Comparison of ENCODE assay signal across 8 cellular contexts in the genomic region with DNA sequence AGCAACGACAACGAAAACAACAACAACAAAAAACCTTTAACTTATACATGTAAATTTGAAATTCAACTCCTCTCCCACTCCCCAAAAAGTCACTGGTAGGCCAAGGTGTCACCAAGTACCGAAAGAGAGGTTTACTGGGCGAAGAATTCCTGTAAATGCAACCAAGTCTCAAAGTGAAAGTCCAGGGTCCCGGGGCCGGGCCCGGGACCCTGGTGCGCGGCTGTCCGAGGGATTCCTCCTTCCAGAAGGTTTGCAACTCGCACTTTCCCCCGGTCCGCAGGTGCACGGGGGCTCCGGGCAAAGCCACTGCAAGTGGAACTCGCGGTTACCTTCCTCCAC. TPM values are rescaled to one million over a fixed set of nuclear protein-coding genes. Genes with fewer than 3 reads are reported as not detected.
A peak's percentile ranks its signal among the peaks of the same experiment; 100 is the strongest.
DNase-seq lines count a peak whose midpoint lies in the region; ATAC-seq and TF ChIP-seq lines count a peak whose summit lies in the region.

No MANE protein-coding gene starts in this region.

- H3K27ac Mint-ChIP-seq in activated T-helper 17 cell treated with anti-CD3 and anti-CD28 coated beads, Interleukin-2, amount 50 U/mL, for 72 hours = peak overlapping the region; percentile 90

- H3K9me3 Mint-ChIP-seq in activated T-helper 17 cell treated with anti-CD3 and anti-CD28 coated beads, Interleukin-2, amount 50 U/mL, for 72 hours = no peaks in the 10 kb centered on the region

- H3K9me3 ChIP-seq in SK-N-SH = no peaks in the 10 kb centered on the region
- H3K9me3 ChIP-seq in iPS-18c (ENCODE audit: control insufficient read depth, insufficient read depth, low read length) = no peaks in the 10 kb centered on the region
- no peaks in the 10 kb centered on the region for H3K9me3 ChIP-seq in stomach smooth muscle (ENCODE audit: control insufficient read depth in 2 of 2, low read length in 2 of 2)

- H3K27me3 ChIP-seq in SK-N-SH (ENCODE audit: insufficient read depth) (no peaks in the 10 kb centered on the region), stomach smooth muscle (ENCODE audit: control insufficient read depth in 1 of 2, insufficient read depth in 2 of 2, low read length in 2 of 2) (no peaks in the 10 kb centered on the region)

- H3K4me1 ChIP-seq in SK-N-SH (ENCODE audit: control insufficient read depth in 1 of 2, insufficient read depth in 2 of 2, low read depth in 1 of 2, low read length in 1 of 2) (peaks cover 33 to 40% of the 10 kb centered on the region in 2 experiments), stomach smooth muscle (ENCODE audit: control insufficient read depth, insufficient read depth, low read length) (peaks cover 29% of the 10 kb centered on the region)

- H4K20me1 ChIP-seq in SK-N-SH (ENCODE audit: insufficient read depth) = peaks cover 52% of the 10 kb centered on the region

- H3F3A ChIP-seq in SK-N-SH (replicated peaks; ENCODE audit: insufficient read depth) = peaks cover 8% of the 10 kb centered on the region

- intact Hi-C loops in head of caudate nucleus (cut with DNase I) = loop anchor here (2.0 kb wide), 1 partner anchor 125 kb away; no protein-coding TSS in a partner anchor

- peaks cover 52% of the 10 kb centered on the region for H3K36me3 Mint-ChIP-seq in activated T-helper 17 cell treated with anti-CD3 and anti-CD28 coated beads, Interleukin-2, amount 50 U/mL, for 72 hours (ENCODE audit: low read depth)

- peak overlapping the region; percentile 90 for H3K4me3 Mint-ChIP-seq in activated T-helper 17 cell treated with anti-CD3 and anti-CD28 coated beads, Interleukin-2, amount 50 U/mL, for 72 hours

- peaks cover 30% of the 10 kb centered on the region for H3K4me1 Mint-ChIP-seq in activated T-helper 17 cell treated with anti-CD3 and anti-CD28 coated beads, Interleukin-2, amount 50 U/mL, for 72 hours

- CTCF ChIA-PET in SK-N-SH (lab: Yijun Ruan, JAX) = interaction anchor here (0.8 to 1.4 kb wide), 5 partner anchors 22 to 130 kb away, joined by 3 to 4 read pairs (median 4); no protein-coding TSS in a partner anchor

- H3K79me2 ChIP-seq in SK-N-SH (ENCODE audit: insufficient read depth) = peaks cover 57% of the 10 kb centered on the region

- peak overlapping the region; percentile 76 for H3K4me2 ChIP-seq in SK-N-SH

- DNase-seq in SK-N-SH (no peak), head of caudate nucleus (no peak)

- peak overlapping the region; percentile 76 to 92 for H3K4me3 ChIP-seq in SK-N-SH (ENCODE audit: low read depth in 2 of 2, low read length in 1 of 2)
- H3K4me3 ChIP-seq in iPS-18c (ENCODE audit: insufficient read depth, low read depth, low read length) = peak overlapping the region; percentile 91
- H3K4me3 ChIP-seq in stomach smooth muscle (ENCODE audit: low read length in 2 of 2) = peak overlapping the region; percentile 85 to 86

- TF ChIP-seq EP300 in SK-N-SH (IDR thresholded peaks at IDR 0.05; ENCODE audit: borderline replicate concordance in 1 of 2, low read depth in 1 of 2, low read length in 1 of 2) = no peak

- no peaks in the 10 kb centered on the region for H3K27me3 Mint-ChIP-seq in activated T-helper 17 cell treated with anti-CD3 and anti-CD28 coated beads, Interleukin-2, amount 50 U/mL, for 72 hours

- no peak for TF ChIP-seq CTCF in SK-N-SH (IDR thresholded peaks at IDR 0.05)

- H3K9ac ChIP-seq in SK-N-SH (peak overlapping the region; percentile 90), stomach smooth muscle (ENCODE audit: low read length in 2 of 2) (peak overlapping the region; percentile 81 to 87)

- WGBS in SK-N-SH (ENCODE audit: low lambda C conversion rate) = 0% methylated on average over 9 of the region's 17 CpGs

- H3K36me3 ChIP-seq in SK-N-SH (replicated peaks in 1 of 2; ENCODE audit: control insufficient read depth in 1 of 2, insufficient read depth in 2 of 2, low read length in 1 of 2) (no peaks in the 10 kb centered on the region), stomach smooth muscle (ENCODE audit: control insufficient read depth in 2 of 2, insufficient read depth in 2 of 2, low read length in 2 of 2) (no peaks in the 10 kb centered on the region)

- no peak; the same call in 2 of the 3 replicates for ATAC-seq in SK-N-SH treated with all-trans-retinoic acid at 6 μM for 48 hours
- ATAC-seq in activated T-helper 17 cell treated with anti-CD3 and anti-CD28 coated beads, Interleukin-2, amount 50 U/mL, for 72 hours (replicated peaks) = no peak
- ATAC-seq in HG02759 (IDR thresholded peaks at IDR 0.05; ENCODE audit: unreplicated experiment) = no peak
- ATAC-seq in HG02610 (IDR thresholded peaks at IDR 0.05; ENCODE audit: unreplicated experiment) = no peak

- no peak overlapping the region for H2AFZ ChIP-seq in SK-N-SH (ENCODE audit: low read depth)

- no peaks in the 10 kb centered on the region for H3K9me2 ChIP-seq in SK-N-SH

- no peak for TF ChIP-seq RAD21 in SK-N-SH (IDR thresholded peaks at IDR 0.05; ENCODE audit: low read length)

- POLR2A ChIA-PET in SK-N-SH (lab: Yijun Ruan, JAX) = interaction anchor here (0.6 kb wide), 1 partner anchor 35 kb away, joined by 3 read pairs; no protein-coding TSS in a partner anchor

- peak overlapping the region; percentile 57 to 85; a peak in 2 of 4 replicates for H3K27ac ChIP-seq in SK-N-SH (ENCODE audit: low read depth in 2 of 2, low read length in 1 of 2)
- peak overlapping the region; percentile 83 for H3K27ac ChIP-seq in stomach smooth muscle (ENCODE audit: low read length)

TF ChIP-seq in SK-N-SH, 30 proteins besides CTCF, POLR2A, EP300 and RAD21:
- no peak for TF ChIP-seq SIN3A (IDR thresholded peaks at IDR 0.05; ENCODE audit: borderline replicate concordance, low read depth, low read length)
- TF ChIP-seq MXI1 (IDR thresholded peaks at IDR 0.05; ENCODE audit: low read depth, low read length) = peak; percentile 11; the same call in 1 of the 2 replicates

TF ChIP-seq in SK-N-SH treated with all-trans-retinoic acid at 6 μM for 48 hours, 23 proteins besides CTCF, POLR2A, EP300 and RAD21:
- TF ChIP-seq RARB (CRISPR knock-in tag; IDR thresholded peaks at IDR 0.05) (no peak), OSR1 (CRISPR knock-in tag; IDR thresholded peaks at IDR 0.05) (no peak), ZNF565 (CRISPR knock-in tag; conservative IDR thresholded peaks at IDR 0.05; ENCODE audit: low read depth) (no peak), ZNF70 (CRISPR knock-in tag; IDR thresholded peaks at IDR 0.05) (no peak), TCF4 (CRISPR knock-in tag; IDR thresholded peaks at IDR 0.05; ENCODE audit: borderline replicate concordance) (no peak), CSDC2 (CRISPR knock-in tag; IDR thresholded peaks at IDR 0.05) (no peak)
- TF ChIP-seq, protein P1, sequence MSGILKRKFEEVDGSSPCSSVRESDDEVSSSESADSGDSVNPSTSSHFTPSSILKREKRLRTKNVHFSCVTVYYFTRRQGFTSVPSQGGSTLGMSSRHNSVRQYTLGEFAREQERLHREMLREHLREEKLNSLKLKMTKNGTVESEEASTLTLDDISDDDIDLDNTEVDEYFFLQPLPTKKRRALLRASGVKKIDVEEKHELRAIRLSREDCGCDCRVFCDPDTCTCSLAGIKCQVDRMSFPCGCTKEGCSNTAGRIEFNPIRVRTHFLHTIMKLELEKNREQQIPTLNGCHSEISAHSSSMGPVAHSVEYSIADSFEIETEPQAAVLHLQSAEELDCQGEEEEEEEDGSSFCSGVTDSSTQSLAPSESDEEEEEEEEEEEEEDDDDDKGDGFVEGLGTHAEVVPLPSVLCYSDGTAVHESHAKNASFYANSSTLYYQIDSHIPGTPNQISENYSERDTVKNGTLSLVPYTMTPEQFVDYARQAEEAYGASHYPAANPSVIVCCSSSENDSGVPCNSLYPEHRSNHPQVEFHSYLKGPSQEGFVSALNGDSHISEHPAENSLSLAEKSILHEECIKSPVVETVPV (CRISPR knock-in tag; IDR thresholded peaks at IDR 0.05) = no peak
- TF ChIP-seq, protein P2, sequence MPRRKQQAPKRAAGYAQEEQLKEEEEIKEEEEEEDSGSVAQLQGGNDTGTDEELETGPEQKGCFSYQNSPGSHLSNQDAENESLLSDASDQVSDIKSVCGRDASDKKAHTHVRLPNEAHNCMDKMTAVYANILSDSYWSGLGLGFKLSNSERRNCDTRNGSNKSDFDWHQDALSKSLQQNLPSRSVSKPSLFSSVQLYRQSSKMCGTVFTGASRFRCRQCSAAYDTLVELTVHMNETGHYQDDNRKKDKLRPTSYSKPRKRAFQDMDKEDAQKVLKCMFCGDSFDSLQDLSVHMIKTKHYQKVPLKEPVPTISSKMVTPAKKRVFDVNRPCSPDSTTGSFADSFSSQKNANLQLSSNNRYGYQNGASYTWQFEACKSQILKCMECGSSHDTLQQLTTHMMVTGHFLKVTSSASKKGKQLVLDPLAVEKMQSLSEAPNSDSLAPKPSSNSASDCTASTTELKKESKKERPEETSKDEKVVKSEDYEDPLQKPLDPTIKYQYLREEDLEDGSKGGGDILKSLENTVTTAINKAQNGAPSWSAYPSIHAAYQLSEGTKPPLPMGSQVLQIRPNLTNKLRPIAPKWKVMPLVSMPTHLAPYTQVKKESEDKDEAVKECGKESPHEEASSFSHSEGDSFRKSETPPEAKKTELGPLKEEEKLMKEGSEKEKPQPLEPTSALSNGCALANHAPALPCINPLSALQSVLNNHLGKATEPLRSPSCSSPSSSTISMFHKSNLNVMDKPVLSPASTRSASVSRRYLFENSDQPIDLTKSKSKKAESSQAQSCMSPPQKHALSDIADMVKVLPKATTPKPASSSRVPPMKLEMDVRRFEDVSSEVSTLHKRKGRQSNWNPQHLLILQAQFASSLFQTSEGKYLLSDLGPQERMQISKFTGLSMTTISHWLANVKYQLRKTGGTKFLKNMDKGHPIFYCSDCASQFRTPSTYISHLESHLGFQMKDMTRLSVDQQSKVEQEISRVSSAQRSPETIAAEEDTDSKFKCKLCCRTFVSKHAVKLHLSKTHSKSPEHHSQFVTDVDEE (CRISPR knock-in tag; IDR thresholded peaks at IDR 0.05) = no peak

RNA-seq across cellular contexts. Expression of a gene that starts 1.1 kb away (rescaled TPM):
- 17.1 and 30.5 TPM in 2 replicates for polyA plus RNA-seq in SK-N-SH (2012; rRNA removed)
- polyA plus RNA-seq in SK-N-SH (2012; cell fraction: cytosol; rRNA removed) = 37.7 and 54.1 TPM in 2 replicates
- polyA plus RNA-seq in SK-N-SH (2012; cell fraction: nucleus; rRNA removed) = 25.0 and 27.8 TPM in 2 replicates
- total RNA-seq in activated T-helper 17 cell treated with anti-CD3 and anti-CD28 coated beads, Interleukin-2, amount 50 U/mL, for 72 hours = 100 to 1,000 TPM; 212 to 231 TPM
